In the genomic region with DNA sequence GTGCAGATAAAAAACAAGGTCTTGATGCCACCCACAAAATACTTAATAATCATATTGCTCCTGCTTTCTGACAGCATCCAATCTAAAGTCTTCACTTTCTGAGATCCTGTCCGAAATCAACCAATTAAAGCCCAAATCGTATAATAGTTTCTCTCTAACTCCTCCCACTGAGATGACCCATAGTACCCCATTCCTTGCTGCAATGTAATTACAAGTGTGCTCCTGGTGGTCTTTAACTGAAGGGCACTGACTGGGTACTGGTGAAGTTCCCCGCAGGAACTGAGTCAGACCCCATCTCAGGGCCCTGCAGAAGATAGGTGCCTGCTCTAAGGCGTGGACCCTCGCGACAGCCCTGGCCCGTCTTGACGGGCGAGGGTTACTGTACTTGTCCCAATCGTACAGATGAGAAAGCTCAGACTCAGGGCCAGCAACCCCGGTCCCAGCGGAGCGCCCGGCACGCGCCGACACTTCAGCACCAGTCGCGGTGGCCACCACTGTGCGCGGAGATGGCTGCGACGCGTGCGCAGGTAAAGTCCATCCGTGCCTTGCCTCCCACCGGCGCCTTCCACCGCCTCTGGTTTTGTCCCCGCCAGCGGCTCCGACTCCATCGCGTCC, we compare ENCODE assay signal across 8 cellular contexts.
A peak's percentile ranks its signal among the peaks of the same experiment; 100 is the strongest.
DNase-seq lines count a peak whose midpoint lies in the region; ATAC-seq, FAIRE-seq and TF ChIP-seq lines count a peak whose summit lies in the region.
"Not testable (repeated sequence)": the region's sequence is repeated elsewhere in the genome, so short reads cannot be mapped to it uniquely, and the experiment has no call there.

No MANE protein-coding gene starts in this region.

- H3K36me3 ChIP-seq in HUES64 (ENCODE audit: insufficient read depth, low read length); WERI-Rb-1; bronchial epithelial cell (ENCODE audit: control insufficient read depth, insufficient read depth, low read length); lower lobe of right lung: not testable (repeated sequence)

- H3K27ac Mint-ChIP-seq in activated T-helper 17 cell treated with anti-CD3 and anti-CD28 coated beads, Interleukin-2, amount 50 U/mL, for 72 hours: not testable (repeated sequence)
- H3K27ac Mint-ChIP-seq in stimulated activated naive B cell treated with anti-CD40 and anti-IgM and Interleukin-4, amounts not matched to agents 10 μg/mL and 1 μg/mL and 100 μg/mL, for 72 hours: peak overlapping the region; percentile 97

- not testable (repeated sequence) for H3K27me3 Mint-ChIP-seq in activated T-helper 17 cell treated with anti-CD3 and anti-CD28 coated beads, Interleukin-2, amount 50 U/mL, for 72 hours; stimulated activated naive B cell treated with anti-CD40 and anti-IgM and Interleukin-4, amounts not matched to agents 10 μg/mL and 1 μg/mL and 100 μg/mL, for 72 hours

- POLR2A ChIA-PET in AG04450 (lab: Yijun Ruan, JAX): not testable (repeated sequence)

- ATAC-seq in activated T-helper 17 cell treated with anti-CD3 and anti-CD28 coated beads, Interleukin-2, amount 50 U/mL, for 72 hours (replicated peaks); lower lobe of right lung: not testable (repeated sequence)
- peak in 1 of 2 donors; percentile 34 for ATAC-seq in stimulated activated naive B cell treated with anti-CD40 and anti-IgM and Interleukin-4, amounts not matched to agents 10 μg/mL and 1 μg/mL and 100 μg/mL, for 72 hours (replicated peaks)

- H3K9ac ChIP-seq in HUES64 (ENCODE audit: low read depth, low read length): not testable (repeated sequence)

- H3K27ac ChIP-seq in AG04450 (ENCODE audit: low read depth, low read length); HUES64 (ENCODE audit: low read depth, low read length); WERI-Rb-1: not testable (repeated sequence)
- peak overlapping the region; percentile 18 for H3K27ac ChIP-seq in lower lobe of right lung

- intact Hi-C loops in lower lobe of right lung (cut with DNase I): not testable (repeated sequence)

- CTCF ChIA-PET in AG04450 (lab: Charles Lee): not testable (repeated sequence)

- H3K4me3 ChIP-seq in AG04450 (ENCODE audit: low read depth, low read length) (peak overlapping the region; percentile 50), HUES64 (ENCODE audit: low read length) (peak overlapping the region; percentile 35; the same call in 1 of the 2 replicates), WERI-Rb-1 (ENCODE audit: low read depth, low read length) (peak overlapping the region; percentile 27), bronchial epithelial cell (ENCODE audit: low read depth, low read length) (peak overlapping the region; percentile 27), fibroblast of pulmonary artery (replicated peaks; ENCODE audit: low read depth, low read length) (peak overlapping the region; percentile 43), lower lobe of right lung (peak overlapping the region; percentile 36)

- not testable (repeated sequence) for H3K9me3 ChIP-seq in AG04450 (ENCODE audit: control insufficient read depth, insufficient read depth, low read length); HUES64 (ENCODE audit: insufficient read depth, low read depth, low read length); WERI-Rb-1 (ENCODE audit: severe bottlenecking); lower lobe of right lung

- H3K4me3 Mint-ChIP-seq in activated T-helper 17 cell treated with anti-CD3 and anti-CD28 coated beads, Interleukin-2, amount 50 U/mL, for 72 hours: peak overlapping the region; percentile 78
- peak overlapping the region; percentile 88 to 94 for H3K4me3 Mint-ChIP-seq in stimulated activated naive B cell treated with anti-CD40 and anti-IgM and Interleukin-4, amounts not matched to agents 10 μg/mL and 1 μg/mL and 100 μg/mL, for 72 hours

- no CpG with 5 or more reads among the region's 34 CpGs for WGBS in HUES64

- not testable (repeated sequence) for TF ChIP-seq CTCF in AG04450 (IDR thresholded peaks at IDR 0.05; ENCODE audit: low read depth, low read length); WERI-Rb-1 (IDR thresholded peaks at IDR 0.05; ENCODE audit: low read depth, low read length); bronchial epithelial cell (IDR thresholded peaks at IDR 0.05; ENCODE audit: insufficient read depth, low read length, severe bottlenecking); fibroblast of pulmonary artery (IDR thresholded peaks at IDR 0.05; ENCODE audit: low read length, missing control alignments); lower lobe of right lung (IDR thresholded peaks at IDR 0.05)

- FAIRE-seq in bronchial epithelial cell (lab: Jason Lieb, UNC): not testable (repeated sequence)

- H3K4me1 Mint-ChIP-seq in activated T-helper 17 cell treated with anti-CD3 and anti-CD28 coated beads, Interleukin-2, amount 50 U/mL, for 72 hours; stimulated activated naive B cell treated with anti-CD40 and anti-IgM and Interleukin-4, amounts not matched to agents 10 μg/mL and 1 μg/mL and 100 μg/mL, for 72 hours: not testable (repeated sequence)

- H3K4me1 ChIP-seq in HUES64 (ENCODE audit: insufficient read depth, low read length); lower lobe of right lung: not testable (repeated sequence)

- not testable (repeated sequence) for H3K36me3 Mint-ChIP-seq in activated T-helper 17 cell treated with anti-CD3 and anti-CD28 coated beads, Interleukin-2, amount 50 U/mL, for 72 hours (ENCODE audit: low read depth); stimulated activated naive B cell treated with anti-CD40 and anti-IgM and Interleukin-4, amounts not matched to agents 10 μg/mL and 1 μg/mL and 100 μg/mL, for 72 hours

- not testable (repeated sequence) for H3K27me3 ChIP-seq in AG04450 (ENCODE audit: control insufficient read depth, insufficient read depth, low read length); HUES64 (ENCODE audit: insufficient read depth, low read length); WERI-Rb-1 (ENCODE audit: insufficient read depth, low read depth, severe bottlenecking); bronchial epithelial cell (ENCODE audit: control insufficient read depth, insufficient read depth, low read length); lower lobe of right lung (ENCODE audit: low read depth)

- DNase-seq in AG04450 (ENCODE audit: low read depth, low spot score); bronchial epithelial cell (ENCODE audit: low read depth); fibroblast of pulmonary artery (ENCODE audit: low read depth); lower lobe of right lung; stimulated activated naive B cell treated with anti-CD40 and anti-IgM and Interleukin-4, amounts not matched to agents 10 μg/mL and 1 μg/mL and 100 μg/mL, for 72 hours: not testable (repeated sequence)
- peak; percentile 7 for DNase-seq in WERI-Rb-1

- H3K9me3 Mint-ChIP-seq in activated T-helper 17 cell treated with anti-CD3 and anti-CD28 coated beads, Interleukin-2, amount 50 U/mL, for 72 hours; stimulated activated naive B cell treated with anti-CD40 and anti-IgM and Interleukin-4, amounts not matched to agents 10 μg/mL and 1 μg/mL and 100 μg/mL, for 72 hours: not testable (repeated sequence)
